Comparison of ENCODE assay signal across 10 cellular contexts in genomic region chr2:73979686-73980085, GRCh38. TPM values are rescaled to one million over a fixed set of nuclear protein-coding genes. Genes with fewer than 3 reads are reported as not detected.
DNase-seq lines count a peak whose midpoint lies in the region; ATAC-seq and TF ChIP-seq lines count a peak whose summit lies in the region.
"Had no signal": no experiment of that assay in that cellular context is flagged by ENCODE, and none has a peak within 500 bp of the region (broad histone marks: within the 10 kb centered on the region; RNA-seq: fewer than 3 reads in every experiment).

No MANE protein-coding gene starts in this region.

- H3K4ac ChIP-seq in mesenchymal stem cell (ENCODE audit: low read depth in 1 of 2, low read length in 2 of 2), result no peak overlapping the region

- TF ChIP-seq CTCF in Calu3 (IDR thresholded peaks at IDR 0.05; ENCODE audit: unreplicated experiment) (no peak), thyroid gland (IDR thresholded peaks at IDR 0.05) (no peak)

- peaks cover 53% of the 10 kb centered on the region for H3K4me1 Mint-ChIP-seq in Calu3 (ENCODE audit: low read depth, unreplicated experiment)

- H4K8ac ChIP-seq in mesenchymal stem cell (ENCODE audit: low read length), result no peak overlapping the region

- H2BK15ac ChIP-seq in mesenchymal stem cell (ENCODE audit: low read depth, poor library complexity, severe bottlenecking), result no peak overlapping the region

- H2AFZ ChIP-seq in mesenchymal stem cell (ENCODE audit: low read depth, low read length), result no peak overlapping the region

- WGBS in mesenchymal stem cell, result 0% methylated on average over 2 of the region's 3 CpGs
- 65 to 78% methylated on average over 3 of the region's 3 CpGs for WGBS in thyroid gland, 2 donors

- no peaks in the 10 kb centered on the region for H3K9me3 Mint-ChIP-seq in Calu3 (ENCODE audit: low read depth, unreplicated experiment)

- H3K14ac ChIP-seq in mesenchymal stem cell (ENCODE audit: low read length in 2 of 2), result no peak overlapping the region

- BruUV-seq in Calu3 (replicated peaks; lab: Mats Ljungman, UMichigan), result no TSS peak

- H3K23ac ChIP-seq in mesenchymal stem cell (ENCODE audit: low read length in 2 of 2), result no peak overlapping the region

- no peak overlapping the region for H3K4me3 Mint-ChIP-seq in Calu3 (ENCODE audit: low read depth, unreplicated experiment)

- H3K27ac Mint-ChIP-seq in Calu3 (ENCODE audit: unreplicated experiment), result peak overlapping the region; percentile 32

- peaks cover 3 to 8% of the 10 kb centered on the region in 2 experiments for H3K27me3 ChIP-seq in mesenchymal stem cell (ENCODE audit: control insufficient read depth in 1 of 2, insufficient read depth in 1 of 2, low read length in 2 of 2)
- H3K27me3 ChIP-seq in thyroid gland, result no peaks in the 10 kb centered on the region
- H3K27me3 ChIP-seq: vagina had no signal

- ATAC-seq in GM21447 (IDR thresholded peaks at IDR 0.05; ENCODE audit: unreplicated experiment), result no peak

- DNase-seq in Calu3 (peak; percentile 31), amniotic epithelial cell (ENCODE audit: low read depth) (peak; percentile 90), mesenchymal stem cell (peak; percentile 91), NCI-H774 (lab: John Stamatoyannopoulos, UW) (no peak), NCI-H128 (lab: John Stamatoyannopoulos, UW; ENCODE audit: unreplicated experiment) (no peak), thyroid gland (no peak)
- DNase-seq in Jurkat, Clone E6-1 (ENCODE audit: low read depth, low spot score), result no peak
- DNase-seq: hypothalamus had no signal

- H3K9ac ChIP-seq in mesenchymal stem cell (ENCODE audit: low read length), result peak overlapping the region; percentile 30

- H3K4me2 ChIP-seq in mesenchymal stem cell (ENCODE audit: low read length, poor library complexity, severe bottlenecking), result no peak overlapping the region

- peaks cover 41% of the 10 kb centered on the region for H3K36me3 Mint-ChIP-seq in Calu3 (ENCODE audit: insufficient read depth, unreplicated experiment)

- H2BK5ac ChIP-seq in mesenchymal stem cell (ENCODE audit: low read depth, low read length, poor library complexity, severe bottlenecking), result no peak overlapping the region

- H3K9me3 ChIP-seq in mesenchymal stem cell (ENCODE audit: control insufficient read depth, low read length), result no peaks in the 10 kb centered on the region
- H3K9me3 ChIP-seq in thyroid gland, result no peaks in the 10 kb centered on the region
- H3K9me3 ChIP-seq: vagina had no signal

- no peak overlapping the region for H3K18ac ChIP-seq in mesenchymal stem cell (ENCODE audit: low read depth in 1 of 2, low read length in 2 of 2)

- peak overlapping the region in 1 of 2 experiments; percentile 45 for H2BK12ac ChIP-seq in mesenchymal stem cell (ENCODE audit: low read length in 2 of 2)

- no peak overlapping the region for H2AK5ac ChIP-seq in mesenchymal stem cell (ENCODE audit: low read length, severe bottlenecking)

- H4K91ac ChIP-seq in mesenchymal stem cell (ENCODE audit: low read length), result no peak overlapping the region

- H2BK120ac ChIP-seq in mesenchymal stem cell (ENCODE audit: low read depth, low read length), result no peak overlapping the region

- H3K4me1 ChIP-seq in mesenchymal stem cell (ENCODE audit: control insufficient read depth, insufficient read depth, low read depth, low read length) (peaks cover 20% of the 10 kb centered on the region), thyroid gland (peaks cover 13 to 33% of the 10 kb centered on the region in 2 donors)

- H3K36me3 ChIP-seq in mesenchymal stem cell (ENCODE audit: control insufficient read depth in 1 of 2, insufficient read depth in 2 of 2, low read depth in 1 of 2, low read length in 2 of 2) (no peaks in the 10 kb centered on the region), thyroid gland (no peaks in the 10 kb centered on the region)
- H3K36me3 ChIP-seq: vagina had no signal

- no peak overlapping the region for H3K27ac ChIP-seq in mesenchymal stem cell (ENCODE audit: low read length, poor library complexity, severe bottlenecking)
- no peak overlapping the region for H3K27ac ChIP-seq in thyroid gland
- H3K27ac ChIP-seq: vagina had no signal

- no peaks in the 10 kb centered on the region for H3K79me1 ChIP-seq in mesenchymal stem cell (replicated peaks; ENCODE audit: low read length, poor library complexity, severe bottlenecking)

- no peaks in the 10 kb centered on the region for H3K27me3 Mint-ChIP-seq in Calu3 (ENCODE audit: unreplicated experiment)

- CTCF ChIA-PET in Calu3 (lab: Charles Lee), result no interaction called here

- intact Hi-C loops in Calu3 (cut with micrococcal nuclease; ENCODE audit: unreplicated experiment) (loop anchor here (5.0 kb wide), 1 partner anchor 143 kb away; no protein-coding TSS in a partner anchor), thyroid gland (cut with DNase I) (loop anchor here (10.0 kb wide), 1 partner anchor 145 kb away; no protein-coding TSS in a partner anchor)

- TF ChIP-seq POLR2A in thyroid gland (IDR thresholded peaks at IDR 0.05), result no peak

- H3K4me3 ChIP-seq in Jurkat, Clone E6-1 (ENCODE audit: low read length), result peak overlapping the region; percentile 22; the same call in 1 of the 2 replicates
- H3K4me3 ChIP-seq in mesenchymal stem cell (ENCODE audit: insufficient read depth in 1 of 2, low read depth in 1 of 2, low read length in 2 of 2) (peak overlapping the region in 1 of 2 experiments; percentile 38), thyroid gland (replicated peaks in 1 of 3) (no peak overlapping the region)
- H3K4me3 ChIP-seq: vagina had no signal

RNA-seq across cellular contexts. Expression of gene TET3, which starts 5.0 kb away (rescaled TPM):
- 23.3 and 24.4 TPM in 2 replicates for total RNA-seq in Calu3 (2022)
- 7.7 TPM for polyA plus RNA-seq in Jurkat, Clone E6-1 (2012; ENCODE audit: insufficient read depth, insufficient read length)
- 3.7 TPM for polyA plus RNA-seq in mesenchymal stem cell (2013, experiment 1 of 2)
- 3.4 TPM for polyA plus RNA-seq in mesenchymal stem cell (2013, experiment 2 of 2)
- total RNA-seq in thyroid gland, result 10 to 100 TPM in 1 of 4 donors, 1 to 10 TPM in 3; 6.4 to 10.8 (median 7.5) TPM

RNA-seq across cellular contexts. Expression of gene DGUOK, which starts 53.0 kb away (rescaled TPM):
- 78.6 and 82.8 TPM in 2 replicates for total RNA-seq in Calu3 (2022)
- polyA plus RNA-seq in Jurkat, Clone E6-1 (2012; ENCODE audit: insufficient read depth, insufficient read length), result 166 TPM
- polyA plus RNA-seq in mesenchymal stem cell (2013, experiment 1 of 2), result 115 TPM
- polyA plus RNA-seq in mesenchymal stem cell (2013, experiment 2 of 2), result 112 TPM
- 10 to 100 TPM; 41.8 to 65.8 (median 46.9) TPM for total RNA-seq in thyroid gland

Comparison
In these comparisons a context has a peak if more than half of its experiments do, and no peak if none do; other contexts are left out.
1. DNase-seq: peak in Calu3 (single experiment), amniotic epithelial cell (single experiment) and mesenchymal stem cell (single experiment); none in Jurkat, Clone E6-1 (single experiment), NCI-H774 (single experiment), NCI-H128 (single experiment) and thyroid gland (0 of 2).